10 cellular contexts compared by ENCODE assay signal in the genomic region with DNA sequence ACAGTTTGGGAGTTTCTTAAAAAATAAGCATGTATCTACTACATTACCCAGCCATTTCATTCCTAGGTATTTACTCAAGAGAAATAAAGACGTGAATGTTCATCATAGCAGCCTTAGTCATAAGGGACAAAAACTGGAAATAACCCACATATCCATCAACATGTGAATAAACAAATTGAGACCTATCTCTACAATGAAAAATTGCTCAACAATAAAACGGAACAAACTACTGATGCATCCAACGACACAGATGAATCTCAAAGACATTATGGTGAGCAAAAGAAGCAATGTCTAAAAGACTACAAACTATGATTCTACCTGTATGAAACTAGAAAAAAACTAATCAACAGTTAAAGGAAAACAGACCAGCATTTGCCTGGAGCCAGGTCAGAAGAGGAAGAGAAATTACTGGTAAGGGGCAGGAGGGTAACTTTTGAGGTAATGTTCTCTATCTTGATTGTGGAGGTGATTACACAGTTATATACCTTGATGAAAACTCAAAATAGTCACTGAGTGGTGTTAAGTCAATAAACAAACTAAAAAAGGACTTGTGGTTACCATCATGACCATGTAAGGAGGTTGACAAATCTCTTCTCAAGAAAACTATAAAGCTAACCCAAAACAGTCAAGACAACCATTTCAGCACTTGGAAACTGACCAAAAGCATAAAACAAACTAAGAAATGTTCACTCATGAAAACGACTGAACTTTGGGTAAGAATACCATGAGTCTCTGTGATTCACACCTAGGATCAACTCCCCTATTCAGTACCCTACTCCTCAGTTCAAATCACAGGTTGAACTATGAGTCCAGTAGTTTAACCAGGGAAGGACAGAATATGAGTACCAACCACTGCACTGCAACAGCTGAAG. TPM values are rescaled to one million over a fixed set of nuclear protein-coding genes. Genes with fewer than 3 reads are reported as not detected.
A peak's percentile ranks its signal among the peaks of the same experiment; 100 is the strongest.
DNase-seq lines count a peak whose midpoint lies in the region; ATAC-seq and TF ChIP-seq lines count a peak whose summit lies in the region.
"Had no signal": no experiment of that assay in that cellular context is flagged by ENCODE, and none has a peak within 500 bp of the region (broad histone marks: within the 10 kb centered on the region; RNA-seq: fewer than 3 reads in every experiment).

No MANE protein-coding gene starts in this region.

- DNase-seq in cardiac muscle cell (ENCODE audit: low read depth in 1 of 2, low spot score in 1 of 2) (peak in 1 of 2 donors; percentile 80), right atrium auricular region (ENCODE audit: low spot score) (no peak), dermis blood vessel endothelial cell (peak; percentile 70), type B pancreatic cell (ENCODE audit: extremely low spot score, unreplicated experiment) (no peak), COLO829 (ENCODE audit: low spot score) (no peak)
- DNase-seq: activated CD8-positive, alpha-beta memory T cell treated with anti-CD3 and anti-CD28 coated beads, Interleukin-2, amount 50 U/mL, for 48 hours; KG1 had no signal

- H3K4me1 Mint-ChIP-seq in IgD-negative memory B cell (peaks cover 38 to 46% (median 43%) of the 10 kb centered on the region in 3 donors), type B pancreatic cell (ENCODE audit: unreplicated experiment) (peaks cover 16% of the 10 kb centered on the region)

- H3K27me3 ChIP-seq in cardiac muscle cell (no peaks in the 10 kb centered on the region), right atrium auricular region (no peaks in the 10 kb centered on the region)

- TF ChIP-seq CTCF in cardiac muscle cell (IDR thresholded peaks at IDR 0.05; ENCODE audit: low read depth, low read length) = no peak
- no peak for TF ChIP-seq CTCF in right atrium auricular region (IDR thresholded peaks at IDR 0.05)
- no peak for TF ChIP-seq CTCF in type B pancreatic cell (conservative IDR thresholded peaks at IDR 0.05)

- H3K36me3 Mint-ChIP-seq in IgD-negative memory B cell (no peaks in the 10 kb centered on the region), type B pancreatic cell (peaks cover 21% of the 10 kb centered on the region)

- no peaks in the 10 kb centered on the region for H3K9me3 Mint-ChIP-seq in IgD-negative memory B cell
- peaks cover 11% of the 10 kb centered on the region for H3K9me3 Mint-ChIP-seq in type B pancreatic cell

- H3K27ac Mint-ChIP-seq in IgD-negative memory B cell (peak overlapping the region; percentile 75 to 94 (median 82)), type B pancreatic cell (peak overlapping the region; percentile 97)

- H3K36me3 ChIP-seq in cardiac muscle cell (no peaks in the 10 kb centered on the region), right atrium auricular region (no peaks in the 10 kb centered on the region)

- ATAC-seq in HG02938 (IDR thresholded peaks at IDR 0.05; ENCODE audit: unreplicated experiment) (no peak), GM21619 (IDR thresholded peaks at IDR 0.05; ENCODE audit: unreplicated experiment) (no peak)

- H3K4me3 ChIP-seq in cardiac muscle cell = no peak overlapping the region
- H3K4me3 ChIP-seq in right atrium auricular region = no peak overlapping the region

- H3K4me3 Mint-ChIP-seq in IgD-negative memory B cell = peak overlapping the region; percentile 35 to 72 (median 52)
- H3K4me3 Mint-ChIP-seq in type B pancreatic cell = no peak overlapping the region

- H3K27me3 Mint-ChIP-seq in IgD-negative memory B cell (no peaks in the 10 kb centered on the region), type B pancreatic cell (no peaks in the 10 kb centered on the region)

- H3K9me3 ChIP-seq in cardiac muscle cell (ENCODE audit: low read depth) (no peaks in the 10 kb centered on the region), right atrium auricular region (peaks cover 0 to 10% of the 10 kb centered on the region in 2 donors)

- H3K27ac ChIP-seq in cardiac muscle cell = peak overlapping the region; percentile 60
- peak overlapping the region in 1 of 2 donors; percentile 47 for H3K27ac ChIP-seq in right atrium auricular region

- H3K4me1 ChIP-seq in cardiac muscle cell (ENCODE audit: low read depth) (no peaks in the 10 kb centered on the region), right atrium auricular region (peaks cover 0 to 14% of the 10 kb centered on the region in 2 donors)

RNA-seq across cellular contexts. Expression of a gene that starts 10.4 kb away (rescaled TPM):
- total RNA-seq in cardiac muscle cell = 20.4 and 30.8 TPM in 2 replicates
- polyA plus RNA-seq in cardiac muscle cell = 22.3 and 25.3 TPM in 2 replicates
- total RNA-seq in right atrium auricular region = 10 to 100 TPM; 18.9 to 27.4 TPM
- polyA plus RNA-seq in IgD-negative memory B cell = 37.3 TPM
- total RNA-seq in dermis blood vessel endothelial cell = 61.8 and 73.5 TPM in 2 replicates
- total RNA-seq in type B pancreatic cell (ENCODE audit: low replicate concordance) = 30.7 and 39.1 TPM in 2 replicates

RNA-seq across cellular contexts. Expression of a gene that starts 26.4 kb away (rescaled TPM):
- total RNA-seq in cardiac muscle cell (26.6 and 32.5 TPM in 2 replicates), right atrium auricular region (1 to 10 TPM; 8.5 TPM), dermis blood vessel endothelial cell (24.8 and 28.1 TPM in 2 replicates), type B pancreatic cell (ENCODE audit: low replicate concordance) (20.2 and 31.0 TPM in 2 replicates)
- polyA plus RNA-seq in cardiac muscle cell (31.0 and 32.5 TPM in 2 replicates), IgD-negative memory B cell (17.7 TPM)
